In the genomic region with DNA sequence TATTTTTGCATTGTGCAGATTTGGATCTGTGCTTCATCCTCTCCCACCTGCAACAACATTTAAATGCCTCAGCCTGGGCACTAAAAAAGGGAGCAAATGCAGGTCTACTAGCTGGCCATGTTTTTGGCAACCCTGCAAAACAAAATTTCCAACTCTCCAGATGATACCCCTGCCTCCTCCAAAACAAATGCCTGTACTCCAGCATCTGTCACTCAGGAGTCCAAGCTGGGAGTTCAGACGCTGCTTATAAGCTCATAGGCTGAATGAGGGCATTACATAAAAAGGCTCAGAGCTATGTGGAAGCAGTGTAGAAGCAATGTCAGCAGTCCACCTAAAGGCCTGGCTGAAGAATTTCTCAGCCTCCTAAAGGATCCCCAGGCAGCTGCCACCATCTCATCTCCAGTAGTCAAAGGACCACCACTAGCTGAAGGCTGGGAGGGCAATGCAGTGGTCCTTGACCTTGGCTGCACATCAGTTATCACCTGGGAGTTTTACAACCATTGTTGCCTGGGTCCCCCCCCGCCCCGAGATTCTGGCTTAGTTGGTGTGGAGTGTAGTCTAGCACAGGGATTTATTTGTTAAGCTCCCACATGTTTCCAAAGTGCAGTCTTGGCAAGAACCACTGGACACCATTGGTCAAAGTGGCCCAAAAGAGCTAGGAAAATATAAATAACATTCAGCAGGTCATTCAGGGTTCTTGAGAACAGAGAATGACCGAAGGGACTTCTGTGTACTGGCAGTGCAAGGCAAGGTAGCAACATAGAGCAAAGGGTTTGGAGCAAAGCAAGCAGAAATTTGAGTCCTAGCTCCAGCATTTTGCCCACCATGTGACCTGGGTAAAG, we compare ENCODE assay signal across 14 cellular contexts. TPM values are rescaled to one million over a fixed set of nuclear protein-coding genes. Genes with fewer than 3 reads are reported as not detected.
DNase-seq lines count a peak whose midpoint lies in the region; ATAC-seq and TF ChIP-seq lines count a peak whose summit lies in the region.
"Had no signal": no experiment of that assay in that cellular context is flagged by ENCODE, and none has a peak within 500 bp of the region (broad histone marks: within the 10 kb centered on the region; RNA-seq: fewer than 3 reads in every experiment).

No MANE protein-coding gene starts in this region.

- H3K4me3 ChIP-seq in heart right ventricle (no peak overlapping the region), muscle layer of colon (ENCODE audit: low read depth in 1 of 2, low read length in 2 of 2) (no peak overlapping the region), tibial nerve (no peak overlapping the region)
- H3K4me3 ChIP-seq: lower lobe of right lung, thyroid gland had no signal

- H3K27ac ChIP-seq in heart right ventricle: peak overlapping the region in 6 of 10 donors; percentile 40 to 93 (median 90)
- H3K27ac ChIP-seq in muscle layer of colon (ENCODE audit: low read depth, low read length): peak overlapping the region; percentile 38
- H3K27ac ChIP-seq in tibial nerve: peak overlapping the region in 3 of 4 donors; percentile 84 to 98 (median 98)

- no peak overlapping the region for H3K4me3 Mint-ChIP-seq in activated CD8-positive, alpha-beta T cell treated with anti-CD3 and anti-CD28 coated beads, Interleukin-2, amount 10 ng/mL, durations not matched to agents 7 days and 5 days

- DNase-seq in heart right ventricle (no peak), Right ventricle myocardium inferior (ENCODE audit: missing footprints) (no peak), tibial nerve (ENCODE audit: low spot score in 2 of 2) (no peak), NCI-H1417 treated with DMSO at 0.1 percent for 48 hours (lab: John Stamatoyannopoulos, UW) (no peak)
- DNase-seq in activated CD8-positive, alpha-beta T cell treated with anti-CD3 and anti-CD28 coated beads, Interleukin-2, amount 10 ng/mL, durations not matched to agents 7 days and 5 days: no peak
- DNase-seq in stimulated activated naive CD4-positive, alpha-beta T cell treated with Interleukin-2 at 50 U/mL for 16 hours (lab: John Stamatoyannopoulos, UW): no peak
- DNase-seq: activated CD8-positive, alpha-beta memory T cell treated with anti-CD3 and anti-CD28 coated beads, Interleukin-2, amount 50 U/mL, for 48 hours; aorta; DMS153; lower lobe of right lung; nucleus accumbens; thyroid gland had no signal

- H3K36me3 Mint-ChIP-seq in activated CD8-positive, alpha-beta T cell treated with anti-CD3 and anti-CD28 coated beads, Interleukin-2, amount 10 ng/mL, durations not matched to agents 7 days and 5 days (ENCODE audit: low read depth): peaks cover 32% of the 10 kb centered on the region

- no peaks in the 10 kb centered on the region for H3K27me3 ChIP-seq in heart right ventricle
- H3K27me3 ChIP-seq in muscle layer of colon (ENCODE audit: control insufficient read depth in 1 of 2, insufficient read depth in 2 of 2, low read length in 2 of 2): no peaks in the 10 kb centered on the region
- no peaks in the 10 kb centered on the region for H3K27me3 ChIP-seq in tibial nerve
- H3K27me3 ChIP-seq: thyroid gland had no signal

- peaks cover 0 to 4% (median 0%) of the 10 kb centered on the region in 9 donors for H3K36me3 ChIP-seq in heart right ventricle
- peaks cover 5% of the 10 kb centered on the region for H3K36me3 ChIP-seq in muscle layer of colon (ENCODE audit: insufficient read depth, low read length)
- H3K36me3 ChIP-seq in tibial nerve: no peaks in the 10 kb centered on the region
- H3K36me3 ChIP-seq: lower lobe of right lung, thyroid gland had no signal

- no peak for ATAC-seq in heart right ventricle
- no peak for ATAC-seq in Right ventricle myocardium inferior
- no peak for ATAC-seq in activated CD8-positive, alpha-beta T cell treated with anti-CD3 and anti-CD28 coated beads, Interleukin-2, amount 10 ng/mL, durations not matched to agents 7 days and 5 days
- no peak for ATAC-seq in HG02870 (IDR thresholded peaks at IDR 0.05; ENCODE audit: unreplicated experiment)

- CTCF ChIA-PET in activated CD8-positive, alpha-beta T cell treated with anti-CD3 and anti-CD28 coated beads, Interleukin-2, amount 10 ng/mL, durations not matched to agents 7 days and 5 days (lab: Charles Lee): interaction anchor here (0.8 to 2.6 kb wide), 6 partner anchors 10 to 38 kb away, joined by 3 to 11 read pairs (median 3); no protein-coding TSS in a partner anchor

- POLR2A ChIA-PET in activated CD8-positive, alpha-beta T cell treated with anti-CD3 and anti-CD28 coated beads, Interleukin-2, amount 10 ng/mL, durations not matched to agents 7 days and 5 days (lab: Charles Lee): interaction anchor here (0.9 to 4.2 kb wide), 3 partner anchors 10 to 49 kb away, joined by 3 to 17 read pairs (median 9); no protein-coding TSS in a partner anchor

- no peak for TF ChIP-seq EP300 in tibial nerve (IDR thresholded peaks at IDR 0.05)

- intact Hi-C loops in heart right ventricle (cut with DNase I): loop anchor here in 3 of 10 donors (5.0 to 10.0 kb wide), 2 partner anchors 35 to 47 kb away; no protein-coding TSS in a partner anchor
- intact Hi-C loops in Right ventricle myocardium inferior (cut with DNase I): loop anchor here (5.0 kb wide), 1 partner anchor 35 kb away; no protein-coding TSS in a partner anchor

- 68 to 74% methylated on average over 4 of the region's 4 CpGs for WGBS in heart right ventricle, 2 donors
- WGBS in tibial nerve, 2 donors: 63 to 68% methylated on average over 4 of the region's 4 CpGs

- H3K4me1 ChIP-seq in heart right ventricle: peaks cover 0 to 100% (median 74%) of the 10 kb centered on the region in 9 donors
- peaks cover 99% of the 10 kb centered on the region for H3K4me1 ChIP-seq in muscle layer of colon (ENCODE audit: insufficient read depth, low read length)
- H3K4me1 ChIP-seq in tibial nerve: peaks cover 6 to 94% (median 52%) of the 10 kb centered on the region in 4 donors

- no peaks in the 10 kb centered on the region for H3K9me3 Mint-ChIP-seq in activated CD8-positive, alpha-beta T cell treated with anti-CD3 and anti-CD28 coated beads, Interleukin-2, amount 10 ng/mL, durations not matched to agents 7 days and 5 days (ENCODE audit: insufficient read depth)

- TF ChIP-seq CTCF in heart right ventricle (IDR thresholded peaks at IDR 0.05) (no peak), tibial nerve (IDR thresholded peaks at IDR 0.05) (no peak)

- H3K9me3 ChIP-seq in heart right ventricle (no peaks in the 10 kb centered on the region), muscle layer of colon (ENCODE audit: low read length) (no peaks in the 10 kb centered on the region), tibial nerve (no peaks in the 10 kb centered on the region)
- H3K9me3 ChIP-seq: lower lobe of right lung, thyroid gland had no signal

- H3K27me3 Mint-ChIP-seq in activated CD8-positive, alpha-beta T cell treated with anti-CD3 and anti-CD28 coated beads, Interleukin-2, amount 10 ng/mL, durations not matched to agents 7 days and 5 days (ENCODE audit: low read depth): no peaks in the 10 kb centered on the region

- H3K4me1 Mint-ChIP-seq in activated CD8-positive, alpha-beta T cell treated with anti-CD3 and anti-CD28 coated beads, Interleukin-2, amount 10 ng/mL, durations not matched to agents 7 days and 5 days (ENCODE audit: low read depth): peaks cover 84% of the 10 kb centered on the region

- no peak for TF ChIP-seq POLR2A in tibial nerve (IDR thresholded peaks at IDR 0.05)

- no peak overlapping the region for H3K9ac ChIP-seq in muscle layer of colon (ENCODE audit: low read length)

- H3K27ac Mint-ChIP-seq in activated CD8-positive, alpha-beta T cell treated with anti-CD3 and anti-CD28 coated beads, Interleukin-2, amount 10 ng/mL, durations not matched to agents 7 days and 5 days: peak overlapping the region; percentile 25

RNA-seq across cellular contexts. Expression of gene ITPKB, which starts 57.2 kb away (rescaled TPM):
- total RNA-seq in heart right ventricle (10 to 100 TPM; 12.1 to 30.5 (median 16.6) TPM), Right ventricle myocardium inferior (24.8 TPM), tibial nerve (10 to 100 TPM; 49.2 to 82.0 (median 52.7) TPM)
- 10 to 100 TPM in 1 of 2 donors, 1 to 10 TPM in 1; 4.5 to 17.0 TPM for polyA plus RNA-seq in heart right ventricle
- 10 to 100 TPM; 47.0 to 47.4 TPM for total RNA-seq in activated CD8-positive, alpha-beta T cell treated with anti-CD3 and anti-CD28 coated beads, Interleukin-2, amount 10 ng/mL, durations not matched to agents 7 days and 5 days

Comparison
In these comparisons a context has a peak if more than half of its experiments do, and no peak if none do; other contexts are left out.
1. H3K27ac ChIP-seq: peak in every context shown above with its lines; median percentile 98 in tibial nerve; 90 in heart right ventricle; 38 in muscle layer of colon.